ENCODE assay signal across 24 cellular contexts in the genomic region with DNA sequence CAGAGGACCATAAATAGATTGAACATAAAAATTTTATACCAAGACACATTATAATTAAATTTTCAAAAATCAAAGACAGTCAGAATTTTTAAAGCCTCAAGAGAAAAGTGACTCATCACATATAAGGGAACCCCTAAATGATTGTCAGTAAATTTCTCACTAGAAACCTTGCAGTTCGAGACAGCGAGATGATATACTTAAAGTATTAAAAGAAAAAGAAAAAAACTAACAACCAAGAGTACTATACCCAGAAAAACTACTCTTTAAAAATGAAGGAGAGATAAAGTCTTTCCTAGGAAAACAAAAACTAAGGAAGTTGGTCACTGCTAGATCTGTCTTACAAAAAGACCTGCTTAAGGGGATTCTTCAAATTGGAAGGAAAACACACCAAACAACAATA.
"Had no signal": no experiment of that assay in that cellular context is flagged by ENCODE, and none has a peak within 500 bp of the region (broad histone marks: within the 10 kb centered on the region; RNA-seq: fewer than 3 reads in every experiment).

No MANE protein-coding gene starts in this region.

- H3K27ac ChIP-seq: stomach, suprapubic skin, testis, thoracic aorta, thyroid gland, tibial artery, tibial nerve, transverse colon, upper lobe of left lung, upper lobe of right lung, uterus, vagina had no signal

- H3K4me3 ChIP-seq: stomach, suprapubic skin, testis, thoracic aorta, thyroid gland, tibial artery, tibial nerve, transverse colon, upper lobe of left lung, upper lobe of right lung, uterus, vagina had no signal

- H3K4me1 ChIP-seq: stomach, suprapubic skin, testis, thyroid gland, tibial artery, tibial nerve, transverse colon, upper lobe of left lung, upper lobe of right lung, uterus, vagina had no signal

- DNase-seq: stimulated activated CD4-positive, alpha-beta T cell treated with anti-CD3 and anti-CD28 coated beads, Interleukin-2, amount 100 ng/mL, for 48 hours; stimulated activated CD4-positive, alpha-beta T cell treated with anti-CD3 and anti-CD28 coated beads, Interleukin-4, amount 100 ng/mL, for 1 hour; stimulated activated CD4-positive, alpha-beta T cell treated with anti-CD3 and anti-CD28 coated beads, Interleukin-4, amount 100 ng/mL, for 24 hours; stimulated activated CD4-positive, alpha-beta T cell treated with anti-CD3 and anti-CD28 coated beads, Interleukin-4, amount 100 ng/mL, for 4 hours; stimulated activated CD8-positive, alpha-beta memory T cell treated with anti-CD3 and anti-CD28 coated beads, Interleukin-4, amount 100 ng/mL, for 48 hours; stimulated activated naive B cell treated with anti-CD40 and anti-IgM and Interleukin-4, amounts not matched to agents 10 μg/mL and 1 μg/mL and 100 μg/mL, for 72 hours; stimulated activated naive CD4-positive, alpha-beta T cell; stimulated activated naive CD4-positive, alpha-beta T cell treated with Interleukin-2 at 50 U/mL for 16 hours; stimulated activated naive CD8-positive, alpha-beta T cell treated with anti-CD3 and anti-CD28 coated beads, Interleukin-15, amount 100 ng/mL, for 72 hours; stimulated activated naive CD8-positive, alpha-beta T cell treated with anti-CD3 and anti-CD28 coated beads, Interleukin-15, Interleukin-2, amounts not matched to agents 100 U/mL and 50 U/mL, for 24 hours; stomach; substantia nigra; testis; thyroid gland; tibial artery; transverse colon; trophoblast cell; upper lobe of left lung; upper lobe of right lung; uterus had no signal

- H3K36me3 ChIP-seq: stomach, suprapubic skin, thoracic aorta, thyroid gland, tibial artery, tibial nerve, transverse colon, upper lobe of left lung, upper lobe of right lung, uterus, vagina had no signal

- H3K9me3 ChIP-seq: suprapubic skin, testis, thyroid gland, uterus, vagina had no signal
